In genomic region chr7:43868681-43869017, GRCh38 we compare ENCODE assay signal across 8 cellular contexts. TPM values are rescaled to one million over a fixed set of nuclear protein-coding genes. Genes with fewer than 3 reads are reported as not detected.
DNase-seq lines count a peak whose midpoint lies in the region; ATAC-seq and TF ChIP-seq lines count a peak whose summit lies in the region.

No MANE protein-coding gene starts in this region.

- ATAC-seq in GM19395 (IDR thresholded peaks at IDR 0.05; ENCODE audit: unreplicated experiment), result peak; percentile 7
- ATAC-seq in HG02884 (IDR thresholded peaks at IDR 0.05; ENCODE audit: unreplicated experiment), result no peak
- no peak for ATAC-seq in GM18519 (IDR thresholded peaks at IDR 0.05; ENCODE audit: low FRiP score, unreplicated experiment)

- no peaks in the 10 kb centered on the region for H3K4me1 ChIP-seq in endocrine pancreas (ENCODE audit: control insufficient read depth, insufficient read depth, low read length)
- peaks cover 4% of the 10 kb centered on the region for H3K4me1 ChIP-seq in neural progenitor cell

- no peaks in the 10 kb centered on the region for H4K20me1 ChIP-seq in neural progenitor cell (ENCODE audit: low read depth)

- H3K9me3 Mint-ChIP-seq in neural progenitor cell, result no peaks in the 10 kb centered on the region

- H3K4me3 ChIP-seq in NB4 (ENCODE audit: low read depth, low read length), result peak overlapping the region; percentile 75
- H3K4me3 ChIP-seq in endocrine pancreas (ENCODE audit: control insufficient read depth, insufficient read depth, low read length), result peak overlapping the region; percentile 71
- H3K4me3 ChIP-seq in neural progenitor cell, result peak overlapping the region; percentile 71

- DNase-seq in NB4 (ENCODE audit: low read depth), result no peak
- no peak for DNase-seq in neural progenitor cell (ENCODE audit: low spot score)
- DNase-seq in stimulated activated CD4-positive, alpha-beta T cell treated with anti-CD3 and anti-CD28 coated beads, Interleukin-4, amount 100 ng/mL, for 1 hour, result no peak
- DNase-seq in inferior parietal cortex (ENCODE audit: extremely low spot score), result no peak

- peaks cover 4% of the 10 kb centered on the region for H3K36me3 ChIP-seq in endocrine pancreas (ENCODE audit: control insufficient read depth, insufficient read depth, low read length)
- no peaks in the 10 kb centered on the region for H3K36me3 ChIP-seq in neural progenitor cell

- TF ChIP-seq POLR2A in NB4 (IDR thresholded peaks at IDR 0.05; ENCODE audit: extremely low read depth, insufficient read length), result no peak

- H3K4me3 Mint-ChIP-seq in neural progenitor cell, result peak overlapping the region; percentile 84

- H3K9me3 ChIP-seq in endocrine pancreas (ENCODE audit: control insufficient read depth, low read length), result no peaks in the 10 kb centered on the region
- no peaks in the 10 kb centered on the region for H3K9me3 ChIP-seq in neural progenitor cell (ENCODE audit: low read depth)

- H3K4me2 ChIP-seq in neural progenitor cell, result peak overlapping the region; percentile 76

- H3K27ac ChIP-seq in neural progenitor cell, result no peak overlapping the region

- H3K4me1 Mint-ChIP-seq in neural progenitor cell, result peaks cover 21% of the 10 kb centered on the region

- H3K79me2 ChIP-seq in neural progenitor cell (ENCODE audit: low read depth), result no peaks in the 10 kb centered on the region

- H3K9ac ChIP-seq in endocrine pancreas (ENCODE audit: control insufficient read depth, insufficient read depth, low read length) (peak overlapping the region; percentile 22), neural progenitor cell (peak overlapping the region; percentile 56)

- peaks cover 16% of the 10 kb centered on the region for H3K36me3 Mint-ChIP-seq in neural progenitor cell

- H3K27me3 ChIP-seq in endocrine pancreas (ENCODE audit: control insufficient read depth, insufficient read depth, low read length) (no peaks in the 10 kb centered on the region), neural progenitor cell (peaks cover 6% of the 10 kb centered on the region)

- peaks cover 8% of the 10 kb centered on the region for H3F3A ChIP-seq in neural progenitor cell (ENCODE audit: low read depth)

- peaks cover 12% of the 10 kb centered on the region for H3K27me3 Mint-ChIP-seq in neural progenitor cell (ENCODE audit: insufficient read depth, low read depth)

- H2AFZ ChIP-seq in neural progenitor cell (replicated peaks), result peak overlapping the region; percentile 83

- H3K27ac Mint-ChIP-seq in neural progenitor cell, result peak overlapping the region; percentile 9

- TF ChIP-seq CTCF in NB4 (IDR thresholded peaks at IDR 0.05; ENCODE audit: low read depth, low read length) (no peak), neural progenitor cell (IDR thresholded peaks at IDR 0.05) (no peak)

RNA-seq across cellular contexts. Expression of gene MRPS24, which starts 0.7 kb away (rescaled TPM):
- 54.6 and 60.6 TPM in 2 replicates for total RNA-seq in neural progenitor cell (ENCODE audit: low replicate concordance)

RNA-seq across cellular contexts. Expression of gene URGCP, which starts 37.7 kb away (rescaled TPM):
- total RNA-seq in neural progenitor cell (ENCODE audit: low replicate concordance), result 9.2 TPM in 2 replicates

RNA-seq across cellular contexts. Expression of gene UBE2D4, which starts 57.6 kb away (rescaled TPM):
- 6.8 and 11.7 TPM in 2 replicates for total RNA-seq in neural progenitor cell (ENCODE audit: low replicate concordance)
